In the genomic region with DNA sequence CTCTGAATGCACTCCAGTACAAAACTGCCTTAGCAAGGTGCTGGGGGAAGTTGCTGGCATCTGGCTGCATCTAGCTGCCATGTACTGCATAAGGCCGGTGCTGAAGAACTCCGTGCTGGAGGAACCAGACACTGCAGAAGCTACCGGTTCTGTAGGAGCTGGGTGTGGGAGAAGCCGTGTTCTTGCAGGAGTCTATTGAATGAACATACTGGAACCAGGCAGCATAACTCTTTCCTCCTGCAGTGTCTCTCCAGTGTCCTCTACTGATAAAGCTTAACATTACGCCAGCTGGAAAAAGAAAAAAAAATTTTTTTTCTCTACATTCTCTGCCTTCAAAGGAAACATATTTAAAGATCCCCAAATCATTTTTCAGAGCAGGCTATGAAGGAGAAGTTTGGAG, we compare ENCODE assay signal across 9 cellular contexts. TPM values are rescaled to one million over a fixed set of nuclear protein-coding genes. Genes with fewer than 3 reads are reported as not detected.
A peak's percentile ranks its signal among the peaks of the same experiment; 100 is the strongest.
DNase-seq lines count a peak whose midpoint lies in the region; ATAC-seq and TF ChIP-seq lines count a peak whose summit lies in the region.
"Had no signal": no experiment of that assay in that cellular context is flagged by ENCODE, and none has a peak within 500 bp of the region (broad histone marks: within the 10 kb centered on the region; RNA-seq: fewer than 3 reads in every experiment).

No MANE protein-coding gene starts in this region.

- no peaks in the 10 kb centered on the region for H3K23me2 ChIP-seq in H9 (ENCODE audit: insufficient read length, low read depth, low read length, poor library complexity, severe bottlenecking)

- H3K27ac ChIP-seq in H9 (ENCODE audit: insufficient read length, low read depth, low read length) = no peak overlapping the region
- H3K27ac ChIP-seq: thyroid gland had no signal

- no peak overlapping the region for H4K91ac ChIP-seq in H9 (ENCODE audit: insufficient read length, low read depth, low read length)

- no peaks in the 10 kb centered on the region for H3K9me3 ChIP-seq in H9 (ENCODE audit: control insufficient read depth, low read depth, low read length)
- H3K9me3 ChIP-seq: thyroid gland had no signal

- no peak overlapping the region for H3K4me3 Mint-ChIP-seq in H9
- no peak overlapping the region for H3K4me3 Mint-ChIP-seq in glutamatergic neuron (ENCODE audit: unreplicated experiment)

- peak overlapping the region in 1 of 3 experiments; percentile 42; a peak in 1 of 7 replicates for H3K27ac Mint-ChIP-seq in H9
- H3K27ac Mint-ChIP-seq in glutamatergic neuron (ENCODE audit: unreplicated experiment) = no peak overlapping the region

- H2AK5ac ChIP-seq in H9 (ENCODE audit: insufficient read length, low read length) = no peak overlapping the region

- no peak overlapping the region for H2BK5ac ChIP-seq in H9 (ENCODE audit: insufficient read length, low read length)

- no peaks in the 10 kb centered on the region for H3K79me1 ChIP-seq in H9 (ENCODE audit: insufficient read depth, low read depth, low read length, poor library complexity, severe bottlenecking)

- no peak overlapping the region for H2BK120ac ChIP-seq in H9 (ENCODE audit: low read depth, low read length, poor library complexity, severe bottlenecking)

- no peak overlapping the region for H4K5ac ChIP-seq in H9 (ENCODE audit: insufficient read length, low read depth, low read length)

- no peaks in the 10 kb centered on the region for H3K9me3 Mint-ChIP-seq in H9
- no peaks in the 10 kb centered on the region for H3K9me3 Mint-ChIP-seq in glutamatergic neuron (ENCODE audit: unreplicated experiment)

- H3K14ac ChIP-seq in H9 (ENCODE audit: insufficient read depth, low read length) = no peak overlapping the region

- no peaks in the 10 kb centered on the region for H3K4me1 ChIP-seq in H9 (ENCODE audit: insufficient read depth, low read length)
- H3K4me1 ChIP-seq: thyroid gland had no signal

- no peaks in the 10 kb centered on the region for H3K79me2 ChIP-seq in H9 (ENCODE audit: insufficient read depth, low read length)

- H3K27me3 Mint-ChIP-seq in H9 (ENCODE audit: low read depth) = no peaks in the 10 kb centered on the region
- no peaks in the 10 kb centered on the region for H3K27me3 Mint-ChIP-seq in glutamatergic neuron (ENCODE audit: unreplicated experiment)

- no peak overlapping the region for H3K4me3 ChIP-seq in WI38 (ENCODE audit: low read depth, low read length)
- H3K4me3 ChIP-seq: thyroid gland had no signal

- H4K8ac ChIP-seq in H9 (replicated peaks; ENCODE audit: insufficient read length, low read depth, low read length) = no peak overlapping the region

- H3K27me3 ChIP-seq in H9 (ENCODE audit: insufficient read depth, low read length) = no peaks in the 10 kb centered on the region
- H3K27me3 ChIP-seq: thyroid gland had no signal

- H4K20me1 ChIP-seq in H9 (ENCODE audit: control insufficient read depth, insufficient read depth, insufficient read length) = no peaks in the 10 kb centered on the region

- no peak overlapping the region for H3K56ac ChIP-seq in H9 (ENCODE audit: insufficient read length, low read depth, low read length)

- H2AFZ ChIP-seq in H9 (ENCODE audit: low read length) = no peak overlapping the region

- H3T11ph ChIP-seq in H9 (ENCODE audit: low read length) = no peak overlapping the region

- ATAC-seq in HG02884 (IDR thresholded peaks at IDR 0.05; ENCODE audit: unreplicated experiment) = no peak

- TF ChIP-seq CTCF in H9 (conservative IDR thresholded peaks at IDR 0.05) = peak; percentile 44
- TF ChIP-seq CTCF in WI38 (IDR thresholded peaks at IDR 0.05; ENCODE audit: low read depth, low read length) = peak; percentile 18; the same call in 1 of the 2 replicates
- no peak for TF ChIP-seq CTCF in glutamatergic neuron (IDR thresholded peaks at IDR 0.05; ENCODE audit: partially characterized antibody, unreplicated experiment)

- no peak overlapping the region for H2BK20ac ChIP-seq in H9 (ENCODE audit: low read depth, low read length, poor library complexity, severe bottlenecking)

- no peak overlapping the region for H3K23ac ChIP-seq in H9 (ENCODE audit: insufficient read length, low read depth, low read length)

- no peak overlapping the region for H2BK15ac ChIP-seq in H9 (ENCODE audit: low read depth, low read length)

- peak; percentile 31 for DNase-seq in AG20443 (ENCODE audit: low spot score)
- DNase-seq in H9 = no peak
- DNase-seq in left kidney (ENCODE audit: low read depth, low spot score) = peak; percentile 26
- no peak for DNase-seq in NCI-H1105 treated with DMSO at 0.1 percent for 48 hours (lab: John Stamatoyannopoulos, UW)
- no peak for DNase-seq in glutamatergic neuron
- DNase-seq in A172 (ENCODE audit: low spot score) = no peak
- DNase-seq: thyroid gland had no signal

- H3K4me2 ChIP-seq in H9 (ENCODE audit: insufficient read depth, insufficient read length, low read length) = no peak overlapping the region

- H3K4me1 Mint-ChIP-seq in H9 (no peaks in the 10 kb centered on the region), glutamatergic neuron (ENCODE audit: low read depth, unreplicated experiment) (no peaks in the 10 kb centered on the region)

- no peak overlapping the region for H3K4ac ChIP-seq in H9 (ENCODE audit: low read depth, low read length)

- no peak overlapping the region for H3K18ac ChIP-seq in H9 (ENCODE audit: insufficient read length, low read depth, low read length)

- H3K36me3 Mint-ChIP-seq in H9 (ENCODE audit: insufficient read depth in 1 of 3, low read depth in 3 of 3) (peaks cover 6 to 39% (median 19%) of the 10 kb centered on the region in 3 experiments; a peak in 5 of 7 replicates), glutamatergic neuron (ENCODE audit: unreplicated experiment) (no peaks in the 10 kb centered on the region)

- no CpG with 5 or more reads among the region's 5 CpGs for WGBS in H9 (ENCODE audit: extremely low coverage, insufficient read length, low lambda C conversion rate)

- H3K9ac ChIP-seq in H9 (ENCODE audit: extremely low read depth, insufficient read length, low read length) = no peak overlapping the region

- no peak overlapping the region for H2BK12ac ChIP-seq in H9 (ENCODE audit: insufficient read length, low read depth, low read length)

RNA-seq across cellular contexts. Expression of a gene that starts 38.5 kb away (rescaled TPM):
- 34.0 and 35.2 TPM in 2 replicates for total RNA-seq in H9 (2021)
- total RNA-seq in glutamatergic neuron (ENCODE audit: unreplicated experiment) = 43.2 TPM
- total RNA-seq in A172 (2014; rRNA removed; shearing (Covaris generic)) = 29.4 and 40.9 TPM in 2 replicates

Comparison
In these comparisons a context has a peak if more than half of its experiments do, and no peak if none do; other contexts are left out.
1. DNase-seq: peak in AG20443 (single experiment) and left kidney (single experiment); none in H9 (single experiment), NCI-H1105 treated with DMSO at 0.1 percent for 48 hours (single experiment), glutamatergic neuron (single experiment) and A172 (single experiment).